1 cellular context compared by ENCODE assay signal in the genomic region with DNA sequence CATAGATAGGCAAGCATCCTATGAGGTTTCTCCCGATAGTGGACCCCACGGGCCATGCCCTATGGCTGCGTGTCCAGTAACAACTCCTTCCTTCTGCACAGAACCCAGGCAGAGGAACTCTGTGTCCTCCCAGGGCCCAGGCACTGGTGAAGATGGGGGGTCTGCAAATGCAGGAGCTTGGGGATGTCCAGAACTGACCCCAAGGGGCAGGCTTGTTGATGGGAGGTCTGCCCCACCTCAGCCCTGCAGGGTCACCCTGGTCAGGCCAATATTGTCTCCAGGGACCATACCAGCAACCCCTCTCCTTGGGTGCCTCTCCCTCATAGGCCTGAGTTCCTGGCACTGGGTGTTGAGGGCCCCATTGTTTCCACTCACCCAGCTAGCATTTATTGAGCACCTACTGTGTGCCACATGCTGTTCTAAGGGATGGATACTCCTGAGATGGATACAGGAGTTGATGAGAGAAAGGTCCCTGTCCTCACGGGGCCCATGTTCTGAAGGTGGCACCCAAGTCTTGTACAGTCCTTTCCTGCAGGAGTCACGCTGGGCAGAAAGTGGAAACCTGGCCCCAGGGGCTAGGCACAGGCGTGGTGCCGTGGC.
TF ChIP-seq lines count a peak whose summit lies in the region.

No MANE protein-coding gene starts in this region.

TF ChIP-seq in WTC11, 78 proteins besides CTCF, POLR2A, EP300 and RAD21 (continued from another document):
- TF ChIP-seq ELF4 (CRISPR knock-in tag; IDR thresholded peaks at IDR 0.05; ENCODE audit: low read depth) = no peak
- no peak for TF ChIP-seq JUN (CRISPR knock-in tag; IDR thresholded peaks at IDR 0.05)
- TF ChIP-seq TCF7 (CRISPR knock-in tag; IDR thresholded peaks at IDR 0.05; ENCODE audit: low read depth) = no peak
- no peak for TF ChIP-seq RORB (CRISPR knock-in tag; IDR thresholded peaks at IDR 0.05)
- no peak for TF ChIP-seq NR1H2 (CRISPR knock-in tag; IDR thresholded peaks at IDR 0.05)
- TF ChIP-seq, protein P1, sequence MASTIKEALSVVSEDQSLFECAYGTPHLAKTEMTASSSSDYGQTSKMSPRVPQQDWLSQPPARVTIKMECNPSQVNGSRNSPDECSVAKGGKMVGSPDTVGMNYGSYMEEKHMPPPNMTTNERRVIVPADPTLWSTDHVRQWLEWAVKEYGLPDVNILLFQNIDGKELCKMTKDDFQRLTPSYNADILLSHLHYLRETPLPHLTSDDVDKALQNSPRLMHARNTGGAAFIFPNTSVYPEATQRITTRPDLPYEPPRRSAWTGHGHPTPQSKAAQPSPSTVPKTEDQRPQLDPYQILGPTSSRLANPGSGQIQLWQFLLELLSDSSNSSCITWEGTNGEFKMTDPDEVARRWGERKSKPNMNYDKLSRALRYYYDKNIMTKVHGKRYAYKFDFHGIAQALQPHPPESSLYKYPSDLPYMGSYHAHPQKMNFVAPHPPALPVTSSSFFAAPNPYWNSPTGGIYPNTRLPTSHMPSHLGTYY (CRISPR knock-in tag; IDR thresholded peaks at IDR 0.05) = no peak
- TF ChIP-seq OVOL2 (CRISPR knock-in tag; IDR thresholded peaks at IDR 0.05; ENCODE audit: borderline replicate concordance) = no peak
- TF ChIP-seq MXD4 (CRISPR knock-in tag; IDR thresholded peaks at IDR 0.05; ENCODE audit: borderline replicate concordance) = no peak
- TF ChIP-seq ATF1 (CRISPR knock-in tag; IDR thresholded peaks at IDR 0.05) = no peak
- no peak for TF ChIP-seq ESRRA (CRISPR knock-in tag; IDR thresholded peaks at IDR 0.05; ENCODE audit: borderline replicate concordance)
- TF ChIP-seq, protein P2, sequence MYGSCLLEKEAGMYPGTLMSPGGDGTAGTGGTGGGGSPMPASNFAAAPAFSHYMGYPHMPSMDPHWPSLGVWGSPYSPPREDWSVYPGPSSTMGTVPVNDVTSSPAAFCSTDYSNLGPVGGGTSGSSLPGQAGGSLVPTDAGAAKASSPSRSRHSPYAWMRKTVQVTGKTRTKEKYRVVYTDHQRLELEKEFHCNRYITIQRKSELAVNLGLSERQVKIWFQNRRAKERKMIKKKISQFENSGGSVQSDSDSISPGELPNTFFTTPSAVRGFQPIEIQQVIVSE (CRISPR knock-in tag; IDR thresholded peaks at IDR 0.05; ENCODE audit: borderline replicate concordance) = no peak
- TF ChIP-seq HMGA2 (CRISPR knock-in tag; IDR thresholded peaks at IDR 0.05) = no peak
- TF ChIP-seq ZNF138 (CRISPR knock-in tag; conservative IDR thresholded peaks at IDR 0.05) = no peak
- no peak for TF ChIP-seq ZBTB21 (CRISPR knock-in tag; IDR thresholded peaks at IDR 0.05; ENCODE audit: borderline replicate concordance)
